1 cellular context compared by ENCODE assay signal in the genomic region with DNA sequence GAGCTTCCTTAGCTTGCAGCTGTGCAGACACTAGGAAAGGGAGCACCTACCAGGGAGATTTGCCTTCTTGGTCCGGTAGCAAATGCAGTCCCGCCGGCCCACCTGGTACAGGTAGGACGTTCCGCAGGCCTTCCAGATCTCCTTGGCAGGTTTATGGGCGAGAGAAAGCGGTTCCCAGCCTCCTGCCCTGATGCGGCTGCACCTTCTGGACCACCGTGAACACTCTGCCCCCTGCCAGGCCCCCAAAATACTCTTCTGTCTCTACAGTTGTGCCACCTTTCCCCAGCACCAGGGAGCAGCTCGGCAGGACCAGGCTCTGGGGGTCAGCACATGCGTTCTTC.
TF ChIP-seq lines count a peak whose summit lies in the region.

No MANE protein-coding gene starts in this region.

TF ChIP-seq in IMR-90, 13 proteins besides CTCF, POLR2A, EP300 and RAD21 (continued from another document):
- TF ChIP-seq RCOR1 (IDR thresholded peaks at IDR 0.05; ENCODE audit: insufficient replicate concordance, low read length), result no peak
- no peak for TF ChIP-seq FOS (IDR thresholded peaks at IDR 0.05; ENCODE audit: low read depth, low read length)
- TF ChIP-seq SMC3 (IDR thresholded peaks at IDR 0.05; ENCODE audit: low read depth, low read length), result no peak
